ENCODE assay signal across 10 cellular contexts in the genomic region with DNA sequence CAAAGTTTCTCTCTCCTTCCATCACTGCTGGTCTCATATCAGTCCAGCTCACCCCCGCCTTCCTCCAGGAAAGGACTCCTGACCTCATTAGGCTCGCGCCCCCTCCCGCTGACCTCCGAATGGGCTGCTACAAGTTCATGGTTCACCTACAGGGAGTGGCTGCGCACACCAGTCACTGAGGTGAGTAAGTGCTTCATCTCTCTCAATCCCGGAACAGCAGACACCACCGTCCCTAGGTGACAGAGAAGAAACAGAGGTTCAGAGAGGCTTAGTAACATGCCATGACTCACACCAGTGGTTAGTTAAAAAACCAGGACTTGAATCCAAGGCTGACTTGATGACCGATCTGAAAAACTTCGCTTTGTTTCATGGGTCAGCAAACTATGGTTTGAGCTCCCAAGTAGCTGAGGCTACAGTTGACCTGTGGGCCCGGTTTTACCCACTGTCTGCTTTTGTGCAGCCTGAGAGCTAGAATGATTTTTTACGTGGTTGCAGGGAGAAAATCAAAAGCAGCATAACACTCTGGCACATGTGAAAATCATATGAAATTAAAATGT. TPM values are rescaled to one million over a fixed set of nuclear protein-coding genes. Genes with fewer than 3 reads are reported as not detected.
A peak's percentile ranks its signal among the peaks of the same experiment; 100 is the strongest.
DNase-seq lines count a peak whose midpoint lies in the region; ATAC-seq and TF ChIP-seq lines count a peak whose summit lies in the region.
"Had no signal": no experiment of that assay in that cellular context is flagged by ENCODE, and none has a peak within 500 bp of the region (broad histone marks: within the 10 kb centered on the region; RNA-seq: fewer than 3 reads in every experiment).

No MANE protein-coding gene starts in this region.

- no peak overlapping the region for H3K4me2 ChIP-seq in hepatocyte

- H3K4me3 ChIP-seq in hepatocyte, result no peak overlapping the region
- no peak overlapping the region for H3K4me3 ChIP-seq in body of pancreas
- H3K4me3 ChIP-seq: upper lobe of left lung had no signal

- H3K27ac ChIP-seq in hepatocyte (peak overlapping the region; percentile 52), body of pancreas (no peak overlapping the region)
- H3K27ac ChIP-seq: upper lobe of left lung had no signal

- H3K9me3 ChIP-seq in hepatocyte (ENCODE audit: low read depth) (no peaks in the 10 kb centered on the region), body of pancreas (no peaks in the 10 kb centered on the region)
- H3K9me3 ChIP-seq: upper lobe of left lung had no signal

- no peaks in the 10 kb centered on the region for H3K27me3 ChIP-seq in hepatocyte
- H3K27me3 ChIP-seq in body of pancreas, result no peaks in the 10 kb centered on the region
- H3K27me3 ChIP-seq: upper lobe of left lung had no signal

- peak; percentile 98 to 100 for ATAC-seq in activated T-cell treated with anti-CD3 and anti-CD28 coated beads, Interleukin-2, amount 50 U/mL, for 72 hours (replicated peaks in 1 of 2)
- peak; percentile 99 for ATAC-seq in stimulated activated naive CD8-positive, alpha-beta T cell treated with anti-CD3 and anti-CD28 coated beads, Interleukin-15, amount 100 ng/mL, for 72 hours
- no peak for ATAC-seq in body of pancreas

- H3K27ac Mint-ChIP-seq in activated T-cell treated with anti-CD3 and anti-CD28 coated beads, Interleukin-2, amount 50 U/mL, for 72 hours, result peak overlapping the region; percentile 87
- peak overlapping the region in 1 of 2 donors; percentile 98 for H3K27ac Mint-ChIP-seq in stimulated activated naive CD8-positive, alpha-beta T cell treated with anti-CD3 and anti-CD28 coated beads, Interleukin-15, amount 100 ng/mL, for 72 hours

- H3K4me1 Mint-ChIP-seq in activated T-cell treated with anti-CD3 and anti-CD28 coated beads, Interleukin-2, amount 50 U/mL, for 72 hours (ENCODE audit: low read depth), result peaks cover 70% of the 10 kb centered on the region
- H3K4me1 Mint-ChIP-seq in stimulated activated naive CD8-positive, alpha-beta T cell treated with anti-CD3 and anti-CD28 coated beads, Interleukin-15, amount 100 ng/mL, for 72 hours, result peaks cover 73% of the 10 kb centered on the region

- H3K36me3 ChIP-seq in hepatocyte (replicated peaks; ENCODE audit: insufficient read depth, low read depth) (no peaks in the 10 kb centered on the region), body of pancreas (replicated peaks in 1 of 2; ENCODE audit: insufficient read depth in 1 of 2, low read depth in 2 of 2) (no peaks in the 10 kb centered on the region)
- H3K36me3 ChIP-seq: upper lobe of left lung had no signal

- peak overlapping the region; percentile 74 to 78 for H3K4me3 Mint-ChIP-seq in activated T-cell treated with anti-CD3 and anti-CD28 coated beads, Interleukin-2, amount 50 U/mL, for 72 hours
- H3K4me3 Mint-ChIP-seq in stimulated activated naive CD8-positive, alpha-beta T cell treated with anti-CD3 and anti-CD28 coated beads, Interleukin-15, amount 100 ng/mL, for 72 hours, result peak overlapping the region; percentile 27 to 63

- no peaks in the 10 kb centered on the region for H3K27me3 Mint-ChIP-seq in activated T-cell treated with anti-CD3 and anti-CD28 coated beads, Interleukin-2, amount 50 U/mL, for 72 hours (ENCODE audit: low read depth)
- H3K27me3 Mint-ChIP-seq in stimulated activated naive CD8-positive, alpha-beta T cell treated with anti-CD3 and anti-CD28 coated beads, Interleukin-15, amount 100 ng/mL, for 72 hours, result no peaks in the 10 kb centered on the region

- H4K20me1 ChIP-seq in hepatocyte (ENCODE audit: insufficient read depth, poor library complexity, severe bottlenecking), result no peaks in the 10 kb centered on the region

- intact Hi-C loops in posterior vena cava (cut with DNase I), result loop anchor here in 1 of 2 donors (5.0 kb wide), 1 partner anchor 33 kb away; no protein-coding TSS in a partner anchor
- intact Hi-C loops in body of pancreas (cut with DNase I), result no loop called here

- no peak overlapping the region for H2AFZ ChIP-seq in hepatocyte

- no peak for TF ChIP-seq POLR2A in body of pancreas (IDR thresholded peaks at IDR 0.05)

- no peaks in the 10 kb centered on the region for H3K79me2 ChIP-seq in hepatocyte

- DNase-seq in activated T-cell treated with anti-CD3 and anti-CD28 coated beads for 24 hours (ENCODE audit: low read depth) (peak; percentile 47), hepatocyte (ENCODE audit: low spot score) (peak; percentile 60), posterior vena cava (ENCODE audit: low spot score) (no peak), body of pancreas (no peak), germinal center (ENCODE audit: low spot score) (no peak)
- no peak for DNase-seq in activated T-cell treated with anti-CD3 and anti-CD28 coated beads, Interleukin-2, amount 50 U/mL, for 1 hour
- DNase-seq in activated T-cell treated with anti-CD3 and anti-CD28 coated beads, Interleukin-2, amount 50 U/mL, for 72 hours, result peak; percentile 72 to 81
- DNase-seq in stimulated activated naive CD8-positive, alpha-beta T cell treated with anti-CD3 and anti-CD28 coated beads, Interleukin-15, amount 100 ng/mL, for 72 hours, result peak in 1 of 2 donors; percentile 74
- DNase-seq: NCI-H1694 treated with DMSO at 0.1 percent for 48 hours, upper lobe of left lung had no signal

- H3K36me3 Mint-ChIP-seq in activated T-cell treated with anti-CD3 and anti-CD28 coated beads, Interleukin-2, amount 50 U/mL, for 72 hours (ENCODE audit: insufficient read depth in 2 of 2), result no peaks in the 10 kb centered on the region

- H3K9me2 ChIP-seq in hepatocyte (replicated peaks; ENCODE audit: insufficient read depth), result no peaks in the 10 kb centered on the region

- 63% methylated on average over 12 of the region's 12 CpGs for WGBS in hepatocyte (ENCODE audit: low lambda C conversion rate, missing lambda C conversion rate)
- whole genome bisulfite sequencing in body of pancreas, 2 donors, result 82 to 89% methylated on average over 12 of the region's 12 CpGs

- TF ChIP-seq CTCF in hepatocyte (IDR thresholded peaks at IDR 0.05; ENCODE audit: poor library complexity), result no peak
- no peak for TF ChIP-seq CTCF in body of pancreas (IDR thresholded peaks at IDR 0.05)

- H3K9me3 Mint-ChIP-seq in activated T-cell treated with anti-CD3 and anti-CD28 coated beads, Interleukin-2, amount 50 U/mL, for 72 hours, result no peaks in the 10 kb centered on the region
- H3K9me3 Mint-ChIP-seq in stimulated activated naive CD8-positive, alpha-beta T cell treated with anti-CD3 and anti-CD28 coated beads, Interleukin-15, amount 100 ng/mL, for 72 hours, result no peaks in the 10 kb centered on the region

- H3K4me1 ChIP-seq in hepatocyte (ENCODE audit: insufficient read depth) (peaks cover 16% of the 10 kb centered on the region), body of pancreas (peaks cover 10% of the 10 kb centered on the region)

RNA-seq across cellular contexts. Expression of gene ZFP36L2, which starts 42.0 kb away (rescaled TPM):
- total RNA-seq in activated T-cell treated with anti-CD3 and anti-CD28 coated beads, Interleukin-2, amount 50 U/mL, for 72 hours, result 10 to 100 TPM; 70.8 to 86.4 TPM
- total RNA-seq in hepatocyte (77.6 and 85.1 TPM in 2 replicates), posterior vena cava (100 to 1,000 TPM; 123 to 148 TPM), body of pancreas (100 to 1,000 TPM in 1 of 2 donors, 10 to 100 TPM in 1; 57.1 to 116 TPM)
- 266 and 285 TPM in 2 replicates for polyA plus RNA-seq in hepatocyte

Comparison
In these comparisons a context has a peak if more than half of its experiments do, and no peak if none do; other contexts are left out.
1. DNase-seq: peak in activated T-cell treated with anti-CD3 and anti-CD28 coated beads for 24 hours (single experiment), activated T-cell treated with anti-CD3 and anti-CD28 coated beads, Interleukin-2, amount 50 U/mL, for 72 hours (2 of 2) and hepatocyte (single experiment); none in activated T-cell treated with anti-CD3 and anti-CD28 coated beads, Interleukin-2, amount 50 U/mL, for 1 hour (single experiment), posterior vena cava (single experiment), body of pancreas (0 of 4) and germinal center (single experiment).